ENCODE assay signal across 2 cellular contexts in the genomic region with DNA sequence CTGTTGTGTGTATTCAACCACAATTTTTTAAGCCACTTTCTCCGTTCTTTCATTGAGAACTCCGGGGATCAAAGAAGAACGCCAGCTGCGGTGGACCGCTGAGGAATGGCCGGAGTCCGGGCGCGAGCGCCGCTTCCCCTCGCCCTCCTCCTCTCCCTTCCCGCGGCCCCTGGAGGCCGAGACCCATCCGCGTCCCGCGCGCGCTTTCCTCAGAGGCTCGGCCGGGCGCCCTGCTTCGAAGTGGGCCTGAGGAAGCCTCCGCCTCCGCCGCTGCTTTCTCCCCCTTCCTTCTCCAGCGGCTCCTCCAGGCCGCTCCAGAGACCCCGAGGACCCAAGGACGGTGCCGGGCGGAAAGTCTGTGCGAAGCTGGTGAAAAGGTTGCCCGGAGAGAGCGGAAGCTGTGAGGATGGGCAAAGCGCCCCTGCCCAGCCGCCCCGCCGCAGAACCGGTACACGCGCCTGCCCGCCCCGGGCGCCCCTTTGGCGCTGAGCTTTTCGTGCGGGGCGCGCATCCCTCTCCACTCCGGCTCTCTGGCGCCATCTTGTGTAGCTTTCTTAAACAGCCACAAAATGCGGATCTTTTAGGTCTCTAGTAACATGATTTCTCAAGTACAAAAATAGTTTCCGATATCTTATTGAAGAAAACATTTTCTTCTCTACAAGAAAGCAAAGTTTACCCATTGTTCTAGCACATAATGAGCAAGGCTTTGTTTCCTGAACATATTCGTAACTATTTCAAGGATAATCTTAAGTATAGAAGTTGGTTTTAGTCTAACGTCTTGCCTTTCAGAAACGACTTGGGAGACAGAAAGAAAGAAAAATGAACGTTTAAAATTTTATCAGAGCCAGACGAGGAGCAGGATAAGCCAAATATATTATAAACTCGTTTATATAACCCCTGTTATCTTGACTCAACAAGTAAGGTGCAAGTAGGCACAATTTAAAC.
TF ChIP-seq lines count a peak whose summit lies in the region.

No MANE protein-coding gene starts in this region.

TF ChIP-seq in A549, 52 proteins besides CTCF, POLR2A, EP300 and RAD21 (continued from another document):
- TF ChIP-seq HMGXB4 (CRISPR knock-in tag; IDR thresholded peaks at IDR 0.05; ENCODE audit: borderline replicate concordance) = peak; percentile 96
- TF ChIP-seq, protein P1, sequence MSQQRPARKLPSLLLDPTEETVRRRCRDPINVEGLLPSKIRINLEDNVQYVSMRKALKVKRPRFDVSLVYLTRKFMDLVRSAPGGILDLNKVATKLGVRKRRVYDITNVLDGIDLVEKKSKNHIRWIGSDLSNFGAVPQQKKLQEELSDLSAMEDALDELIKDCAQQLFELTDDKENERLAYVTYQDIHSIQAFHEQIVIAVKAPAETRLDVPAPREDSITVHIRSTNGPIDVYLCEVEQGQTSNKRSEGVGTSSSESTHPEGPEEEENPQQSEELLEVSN (IDR thresholded peaks at IDR 0.05; ENCODE audit: borderline replicate concordance, low read depth) = peak; percentile 65; the same call in 1 of the 2 replicates
- TF ChIP-seq KDM1A (IDR thresholded peaks at IDR 0.05; ENCODE audit: low read depth) = no peak
- TF ChIP-seq HDAC2 (IDR thresholded peaks at IDR 0.05) = 0 out of 2 replicates have a peak, but pooled peaks have one; percentile 58
- no peak for TF ChIP-seq POLR2AphosphoS2 (conservative IDR thresholded peaks at IDR 0.05; ENCODE audit: low read length)
- no peak for TF ChIP-seq HOXA7 (CRISPR knock-in tag; IDR thresholded peaks at IDR 0.05)
- TF ChIP-seq ZSCAN20 (CRISPR knock-in tag; IDR thresholded peaks at IDR 0.05) = no peak
- no peak for TF ChIP-seq NPAS2 (CRISPR knock-in tag; IDR thresholded peaks at IDR 0.05; ENCODE audit: borderline replicate concordance)
- no peak for TF ChIP-seq RCOR1 (IDR thresholded peaks at IDR 0.05; ENCODE audit: low read depth, low read length)
- TF ChIP-seq GATA3 (IDR thresholded peaks at IDR 0.05; ENCODE audit: borderline replicate concordance) = no peak
- no peak for TF ChIP-seq BHLHE40 (IDR thresholded peaks at IDR 0.05; ENCODE audit: low read depth, low read length)
- TF ChIP-seq ZFP36 (IDR thresholded peaks at IDR 0.05; ENCODE audit: borderline replicate concordance, partially characterized antibody) = no peak
- TF ChIP-seq, protein P2, sequence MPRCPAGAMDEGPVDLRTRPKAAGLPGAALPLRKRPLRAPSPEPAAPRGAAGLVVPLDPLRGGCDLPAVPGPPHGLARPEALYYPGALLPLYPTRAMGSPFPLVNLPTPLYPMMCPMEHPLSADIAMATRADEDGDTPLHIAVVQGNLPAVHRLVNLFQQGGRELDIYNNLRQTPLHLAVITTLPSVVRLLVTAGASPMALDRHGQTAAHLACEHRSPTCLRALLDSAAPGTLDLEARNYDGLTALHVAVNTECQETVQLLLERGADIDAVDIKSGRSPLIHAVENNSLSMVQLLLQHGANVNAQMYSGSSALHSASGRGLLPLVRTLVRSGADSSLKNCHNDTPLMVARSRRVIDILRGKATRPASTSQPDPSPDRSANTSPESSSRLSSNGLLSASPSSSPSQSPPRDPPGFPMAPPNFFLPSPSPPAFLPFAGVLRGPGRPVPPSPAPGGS (IDR thresholded peaks at IDR 0.05) = no peak
- no peak for TF ChIP-seq ESRRA (IDR thresholded peaks at IDR 0.05; ENCODE audit: borderline replicate concordance, low read length)
- TF ChIP-seq, protein P3, sequence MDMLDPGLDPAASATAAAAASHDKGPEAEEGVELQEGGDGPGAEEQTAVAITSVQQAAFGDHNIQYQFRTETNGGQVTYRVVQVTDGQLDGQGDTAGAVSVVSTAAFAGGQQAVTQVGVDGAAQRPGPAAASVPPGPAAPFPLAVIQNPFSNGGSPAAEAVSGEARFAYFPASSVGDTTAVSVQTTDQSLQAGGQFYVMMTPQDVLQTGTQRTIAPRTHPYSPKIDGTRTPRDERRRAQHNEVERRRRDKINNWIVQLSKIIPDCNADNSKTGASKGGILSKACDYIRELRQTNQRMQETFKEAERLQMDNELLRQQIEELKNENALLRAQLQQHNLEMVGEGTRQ (IDR thresholded peaks at IDR 0.05) = no peak
- TF ChIP-seq RFX5 (IDR thresholded peaks at IDR 0.05) = 0 out of 2 replicates have a peak, but pooled peaks have one; percentile 23
- TF ChIP-seq ZC3H11A (IDR thresholded peaks at IDR 0.05) = no peak
- no peak for TF ChIP-seq CEBPB (IDR thresholded peaks at IDR 0.05)
- no peak for TF ChIP-seq MYC (IDR thresholded peaks at IDR 0.05; ENCODE audit: borderline replicate concordance, low read length)
- TF ChIP-seq, protein P4, sequence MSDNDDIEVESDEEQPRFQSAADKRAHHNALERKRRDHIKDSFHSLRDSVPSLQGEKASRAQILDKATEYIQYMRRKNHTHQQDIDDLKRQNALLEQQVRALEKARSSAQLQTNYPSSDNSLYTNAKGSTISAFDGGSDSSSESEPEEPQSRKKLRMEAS (IDR thresholded peaks at IDR 0.05) = peak; percentile 75
- TF ChIP-seq SMC3 (IDR thresholded peaks at IDR 0.05) = peak; percentile 97
- no peak for TF ChIP-seq NR3C1 (IDR thresholded peaks at IDR 0.05)
- TF ChIP-seq, protein P5, sequence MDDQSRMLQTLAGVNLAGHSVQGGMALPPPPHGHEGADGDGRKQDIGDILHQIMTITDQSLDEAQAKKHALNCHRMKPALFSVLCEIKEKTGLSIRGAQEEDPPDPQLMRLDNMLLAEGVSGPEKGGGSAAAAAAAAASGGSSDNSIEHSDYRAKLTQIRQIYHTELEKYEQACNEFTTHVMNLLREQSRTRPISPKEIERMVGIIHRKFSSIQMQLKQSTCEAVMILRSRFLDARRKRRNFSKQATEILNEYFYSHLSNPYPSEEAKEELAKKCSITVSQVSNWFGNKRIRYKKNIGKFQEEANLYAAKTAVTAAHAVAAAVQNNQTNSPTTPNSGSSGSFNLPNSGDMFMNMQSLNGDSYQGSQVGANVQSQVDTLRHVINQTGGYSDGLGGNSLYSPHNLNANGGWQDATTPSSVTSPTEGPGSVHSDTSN (IDR thresholded peaks at IDR 0.05) = no peak
- TF ChIP-seq TP53 (CRISPR knock-in tag; IDR thresholded peaks at IDR 0.05) = no peak

TF ChIP-seq in HepG2, 621 proteins besides CTCF, POLR2A, EP300 and RAD21 (continued from another document and continues in another):
- TF ChIP-seq SNAI1 (CRISPR knock-in tag; IDR thresholded peaks at IDR 0.05; ENCODE audit: borderline replicate concordance) (no peak), ZNF138 (CRISPR knock-in tag; IDR thresholded peaks at IDR 0.05; ENCODE audit: low read depth) (no peak), SIX4 (CRISPR knock-in tag; IDR thresholded peaks at IDR 0.05) (no peak), ZNF75D (CRISPR knock-in tag; IDR thresholded peaks at IDR 0.05; ENCODE audit: borderline replicate concordance) (no peak), ZNF777 (CRISPR knock-in tag; IDR thresholded peaks at IDR 0.05) (0 out of 2 replicates have a peak, but pooled peaks have one; percentile 25), HNRNPL (IDR thresholded peaks at IDR 0.05; ENCODE audit: low read depth, low read length) (no peak), IRX3 (CRISPR knock-in tag; IDR thresholded peaks at IDR 0.05; ENCODE audit: borderline replicate concordance, low read depth) (no peak), SPEN (CRISPR knock-in tag; IDR thresholded peaks at IDR 0.05; ENCODE audit: low read depth) (no peak), ZSCAN12 (CRISPR knock-in tag; IDR thresholded peaks at IDR 0.05) (no peak), TBP (CRISPR knock-in tag; IDR thresholded peaks at IDR 0.05) (no peak), KDM2A (CRISPR knock-in tag; IDR thresholded peaks at IDR 0.05; ENCODE audit: borderline replicate concordance, low read depth) (peak; percentile 60; the same call in 1 of the 2 replicates), SRSF4 (IDR thresholded peaks at IDR 0.05; ENCODE audit: low read depth, low read length, poor library complexity, severe bottlenecking) (no peak), ZNF33B (CRISPR knock-in tag; IDR thresholded peaks at IDR 0.05) (no peak), ARHGAP35 (CRISPR knock-in tag; IDR thresholded peaks at IDR 0.05; ENCODE audit: borderline replicate concordance) (0 out of 2 replicates have a peak, but pooled peaks have one; percentile 48), YY1 (IDR thresholded peaks at IDR 0.05; ENCODE audit: insufficient read depth, insufficient replicate concordance, low read depth, low read length) (no peak), ZNF232 (CRISPR knock-in tag; IDR thresholded peaks at IDR 0.05; ENCODE audit: borderline replicate concordance) (no peak), TFDP1 (CRISPR knock-in tag; IDR thresholded peaks at IDR 0.05; ENCODE audit: borderline replicate concordance) (peak; percentile 19; the same call in 1 of the 2 replicates), ASH2L (IDR thresholded peaks at IDR 0.05; ENCODE audit: insufficient read length, low read depth, low read length) (no peak), YEATS2 (CRISPR knock-in tag; IDR thresholded peaks at IDR 0.05; ENCODE audit: borderline replicate concordance) (no peak), RFXANK (CRISPR knock-in tag; IDR thresholded peaks at IDR 0.05) (no peak), ZNF550 (CRISPR knock-in tag; IDR thresholded peaks at IDR 0.05; ENCODE audit: borderline replicate concordance) (no peak)
- TF ChIP-seq, protein P6, sequence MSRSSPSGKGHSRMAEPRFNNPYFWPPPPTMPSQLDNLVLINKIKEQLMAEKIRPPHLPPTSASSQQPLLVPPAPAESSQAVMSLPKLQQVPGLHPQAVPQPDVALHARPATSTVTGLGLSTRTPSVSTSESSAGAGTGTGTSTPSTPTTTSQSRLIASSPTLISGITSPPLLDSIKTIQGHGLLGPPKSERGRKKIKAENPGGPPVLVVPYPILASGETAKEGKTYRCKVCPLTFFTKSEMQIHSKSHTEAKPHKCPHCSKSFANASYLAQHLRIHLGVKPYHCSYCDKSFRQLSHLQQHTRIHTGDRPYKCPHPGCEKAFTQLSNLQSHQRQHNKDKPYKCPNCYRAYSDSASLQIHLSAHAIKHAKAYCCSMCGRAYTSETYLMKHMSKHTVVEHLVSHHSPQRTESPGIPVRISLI (CRISPR knock-in tag; IDR thresholded peaks at IDR 0.05; ENCODE audit: borderline replicate concordance) = no peak
- TF ChIP-seq, protein P7, sequence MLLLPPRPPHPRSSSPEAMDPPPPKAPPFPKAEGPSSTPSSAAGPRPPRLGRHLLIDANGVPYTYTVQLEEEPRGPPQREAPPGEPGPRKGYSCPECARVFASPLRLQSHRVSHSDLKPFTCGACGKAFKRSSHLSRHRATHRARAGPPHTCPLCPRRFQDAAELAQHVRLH (CRISPR knock-in tag; IDR thresholded peaks at IDR 0.05; ENCODE audit: borderline replicate concordance, low read depth) = no peak
- TF ChIP-seq, protein P8, sequence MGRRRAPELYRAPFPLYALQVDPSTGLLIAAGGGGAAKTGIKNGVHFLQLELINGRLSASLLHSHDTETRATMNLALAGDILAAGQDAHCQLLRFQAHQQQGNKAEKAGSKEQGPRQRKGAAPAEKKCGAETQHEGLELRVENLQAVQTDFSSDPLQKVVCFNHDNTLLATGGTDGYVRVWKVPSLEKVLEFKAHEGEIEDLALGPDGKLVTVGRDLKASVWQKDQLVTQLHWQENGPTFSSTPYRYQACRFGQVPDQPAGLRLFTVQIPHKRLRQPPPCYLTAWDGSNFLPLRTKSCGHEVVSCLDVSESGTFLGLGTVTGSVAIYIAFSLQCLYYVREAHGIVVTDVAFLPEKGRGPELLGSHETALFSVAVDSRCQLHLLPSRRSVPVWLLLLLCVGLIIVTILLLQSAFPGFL (CRISPR knock-in tag; IDR thresholded peaks at IDR 0.05) = no peak
- TF ChIP-seq, protein P9, sequence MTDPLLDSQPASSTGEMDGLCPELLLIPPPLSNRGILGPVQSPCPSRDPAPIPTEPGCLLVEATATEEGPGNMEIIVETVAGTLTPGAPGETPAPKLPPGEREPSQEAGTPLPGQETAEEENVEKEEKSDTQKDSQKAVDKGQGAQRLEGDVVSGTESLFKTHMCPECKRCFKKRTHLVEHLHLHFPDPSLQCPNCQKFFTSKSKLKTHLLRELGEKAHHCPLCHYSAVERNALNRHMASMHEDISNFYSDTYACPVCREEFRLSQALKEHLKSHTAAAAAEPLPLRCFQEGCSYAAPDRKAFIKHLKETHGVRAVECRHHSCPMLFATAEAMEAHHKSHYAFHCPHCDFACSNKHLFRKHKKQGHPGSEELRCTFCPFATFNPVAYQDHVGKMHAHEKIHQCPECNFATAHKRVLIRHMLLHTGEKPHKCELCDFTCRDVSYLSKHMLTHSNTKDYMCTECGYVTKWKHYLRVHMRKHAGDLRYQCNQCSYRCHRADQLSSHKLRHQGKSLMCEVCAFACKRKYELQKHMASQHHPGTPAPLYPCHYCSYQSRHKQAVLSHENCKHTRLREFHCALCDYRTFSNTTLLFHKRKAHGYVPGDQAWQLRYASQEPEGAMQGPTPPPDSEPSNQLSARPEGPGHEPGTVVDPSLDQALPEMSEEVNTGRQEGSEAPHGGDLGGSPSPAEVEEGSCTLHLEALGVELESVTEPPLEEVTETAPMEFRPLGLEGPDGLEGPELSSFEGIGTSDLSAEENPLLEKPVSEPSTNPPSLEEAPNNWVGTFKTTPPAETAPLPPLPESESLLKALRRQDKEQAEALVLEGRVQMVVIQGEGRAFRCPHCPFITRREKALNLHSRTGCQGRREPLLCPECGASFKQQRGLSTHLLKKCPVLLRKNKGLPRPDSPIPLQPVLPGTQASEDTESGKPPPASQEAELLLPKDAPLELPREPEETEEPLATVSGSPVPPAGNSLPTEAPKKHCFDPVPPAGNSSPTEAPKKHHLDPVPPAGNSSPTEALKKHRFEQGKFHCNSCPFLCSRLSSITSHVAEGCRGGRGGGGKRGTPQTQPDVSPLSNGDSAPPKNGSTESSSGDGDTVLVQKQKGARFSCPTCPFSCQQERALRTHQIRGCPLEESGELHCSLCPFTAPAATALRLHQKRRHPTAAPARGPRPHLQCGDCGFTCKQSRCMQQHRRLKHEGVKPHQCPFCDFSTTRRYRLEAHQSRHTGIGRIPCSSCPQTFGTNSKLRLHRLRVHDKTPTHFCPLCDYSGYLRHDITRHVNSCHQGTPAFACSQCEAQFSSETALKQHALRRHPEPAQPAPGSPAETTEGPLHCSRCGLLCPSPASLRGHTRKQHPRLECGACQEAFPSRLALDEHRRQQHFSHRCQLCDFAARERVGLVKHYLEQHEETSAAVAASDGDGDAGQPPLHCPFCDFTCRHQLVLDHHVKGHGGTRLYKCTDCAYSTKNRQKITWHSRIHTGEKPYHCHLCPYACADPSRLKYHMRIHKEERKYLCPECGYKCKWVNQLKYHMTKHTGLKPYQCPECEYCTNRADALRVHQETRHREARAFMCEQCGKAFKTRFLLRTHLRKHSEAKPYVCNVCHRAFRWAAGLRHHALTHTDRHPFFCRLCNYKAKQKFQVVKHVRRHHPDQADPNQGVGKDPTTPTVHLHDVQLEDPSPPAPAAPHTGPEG (CRISPR knock-in tag; IDR thresholded peaks at IDR 0.05) = no peak
- TF ChIP-seq, protein P10, sequence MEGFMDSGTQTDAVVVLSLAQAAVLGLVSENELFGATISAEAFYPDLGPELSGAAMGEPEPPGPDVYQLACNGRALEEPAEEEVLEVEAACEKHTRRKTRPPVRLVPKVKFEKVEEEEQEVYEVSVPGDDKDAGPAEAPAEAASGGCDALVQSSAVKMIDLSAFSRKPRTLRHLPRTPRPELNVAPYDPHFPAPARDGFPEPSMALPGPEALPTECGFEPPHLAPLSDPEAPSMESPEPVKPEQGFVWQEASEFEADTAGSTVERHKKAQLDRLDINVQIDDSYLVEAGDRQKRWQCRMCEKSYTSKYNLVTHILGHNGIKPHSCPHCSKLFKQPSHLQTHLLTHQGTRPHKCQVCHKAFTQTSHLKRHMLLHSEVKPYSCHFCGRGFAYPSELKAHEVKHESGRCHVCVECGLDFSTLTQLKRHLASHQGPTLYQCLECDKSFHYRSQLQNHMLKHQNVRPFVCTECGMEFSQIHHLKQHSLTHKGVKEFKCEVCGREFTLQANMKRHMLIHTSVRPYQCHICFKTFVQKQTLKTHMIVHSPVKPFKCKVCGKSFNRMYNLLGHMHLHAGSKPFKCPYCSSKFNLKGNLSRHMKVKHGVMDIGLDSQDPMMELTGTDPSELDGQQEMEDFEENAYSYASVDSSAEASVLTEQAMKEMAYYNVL (CRISPR knock-in tag; IDR thresholded peaks at IDR 0.05; ENCODE audit: borderline replicate concordance) = no peak
